In genomic region chr16:46971271-46971670, GRCh38 we compare ENCODE assay signal across 13 cellular contexts. TPM values are rescaled to one million over a fixed set of nuclear protein-coding genes. Genes with fewer than 3 reads are reported as not detected.
DNase-seq lines count a peak whose midpoint lies in the region; ATAC-seq and TF ChIP-seq lines count a peak whose summit lies in the region.
"Had no signal": no experiment of that assay in that cellular context is flagged by ENCODE, and none has a peak within 500 bp of the region (broad histone marks: within the 10 kb centered on the region; RNA-seq: fewer than 3 reads in every experiment).

No MANE protein-coding gene starts in this region.

- H3K4me3 Mint-ChIP-seq in CD8-positive, alpha-beta T cell: peak overlapping the region; percentile 49
- H3K4me3 Mint-ChIP-seq in activated T-helper 17 cell treated with anti-CD3 and anti-CD28 coated beads, Interleukin-2, amount 50 U/mL, for 72 hours: peak overlapping the region; percentile 91
- peak overlapping the region; percentile 65 for H3K4me3 Mint-ChIP-seq in natural killer cell

- H3K27me3 ChIP-seq in CD8-positive, alpha-beta T cell (ENCODE audit: insufficient read depth, low read length): no peaks in the 10 kb centered on the region
- H3K27me3 ChIP-seq in dorsolateral prefrontal cortex: no peaks in the 10 kb centered on the region
- H3K27me3 ChIP-seq: gastrocnemius medialis, MG63 had no signal

- CTCF ChIA-PET in CD8-positive, alpha-beta T cell (lab: Charles Lee): interaction anchor here (0.6 to 1.2 kb wide), 4 partner anchors 14 to 1612 kb away, joined by 3 to 7 read pairs (median 3); no protein-coding TSS in a partner anchor

- peaks cover 64% of the 10 kb centered on the region for H3K4me1 Mint-ChIP-seq in CD8-positive, alpha-beta T cell (ENCODE audit: low read depth)
- peaks cover 24% of the 10 kb centered on the region for H3K4me1 Mint-ChIP-seq in activated T-helper 17 cell treated with anti-CD3 and anti-CD28 coated beads, Interleukin-2, amount 50 U/mL, for 72 hours
- peaks cover 33 to 41% of the 10 kb centered on the region in 2 donors for H3K4me1 Mint-ChIP-seq in natural killer cell

- no peak overlapping the region for H3K27ac ChIP-seq in CD8-positive, alpha-beta T cell (ENCODE audit: low read depth, low read length)
- H3K27ac ChIP-seq in dorsolateral prefrontal cortex: no peak overlapping the region
- H3K27ac ChIP-seq: thoracic aorta had no signal

- no peak for DNase-seq in CD8-positive, alpha-beta T cell
- DNase-seq in HFF-Myc (ENCODE audit: extremely low read depth, low read depth) (no peak), natural killer cell (no peak), NCI-H345 (lab: John Stamatoyannopoulos, UW) (no peak), dorsolateral prefrontal cortex (no peak)
- DNase-seq: activated CD4-positive, alpha-beta T cell treated with anti-CD3 and anti-CD28 coated beads, Interleukin-2, amount 50 U/mL, for 4 hours; aorta; gastrocnemius medialis; MG63; NCI-H2171 had no signal

- H3K36me3 Mint-ChIP-seq in CD8-positive, alpha-beta T cell: peaks cover 53% of the 10 kb centered on the region
- peaks cover 82% of the 10 kb centered on the region for H3K36me3 Mint-ChIP-seq in activated T-helper 17 cell treated with anti-CD3 and anti-CD28 coated beads, Interleukin-2, amount 50 U/mL, for 72 hours (ENCODE audit: low read depth)
- peaks cover 13% of the 10 kb centered on the region for H3K36me3 Mint-ChIP-seq in natural killer cell

- POLR2A ChIA-PET in CD8-positive, alpha-beta T cell (lab: Charles Lee): interaction anchor here (1.2 kb wide), 1 partner anchor 8 kb away, joined by 3 read pairs; no protein-coding TSS in a partner anchor

- intact Hi-C loops in CD8-positive, alpha-beta T cell (cut with DNase I, micrococcal nuclease): loop anchor here (5.0 to 10.0 kb wide), 6 partner anchors 171 to 1641 kb away; partner anchors contain the start of genes N4BP1 (in 2 of the 2), NETO2 (in 2 of the 2), ITFG1 (in 1 of the 2) and PHKB (in 1 of the 2)
- intact Hi-C loops in natural killer cell (cut with micrococcal nuclease): no loop called here
- intact Hi-C loops in dorsolateral prefrontal cortex (cut with DNase I): no loop called here

- H3K27ac Mint-ChIP-seq in CD8-positive, alpha-beta T cell: peak overlapping the region; percentile 82
- H3K27ac Mint-ChIP-seq in activated T-helper 17 cell treated with anti-CD3 and anti-CD28 coated beads, Interleukin-2, amount 50 U/mL, for 72 hours: peak overlapping the region; percentile 11
- H3K27ac Mint-ChIP-seq in natural killer cell: peak overlapping the region; percentile 36 to 98

- H3K9me3 ChIP-seq in CD8-positive, alpha-beta T cell (ENCODE audit: low read length): no peaks in the 10 kb centered on the region
- H3K9me3 ChIP-seq: gastrocnemius medialis, MG63, thoracic aorta had no signal

- no peak for ATAC-seq in CD8-positive, alpha-beta T cell
- ATAC-seq in activated T-helper 17 cell treated with anti-CD3 and anti-CD28 coated beads, Interleukin-2, amount 50 U/mL, for 72 hours (replicated peaks): no peak
- no peak for ATAC-seq in natural killer cell
- ATAC-seq in HG03139 (IDR thresholded peaks at IDR 0.05; ENCODE audit: unreplicated experiment): no peak
- ATAC-seq: gastrocnemius medialis had no signal

- H3K36me3 ChIP-seq in CD8-positive, alpha-beta T cell (ENCODE audit: insufficient read depth, low read length): peaks cover 42% of the 10 kb centered on the region

- H3K4me3 ChIP-seq in CD8-positive, alpha-beta T cell (ENCODE audit: low read depth, low read length): no peak overlapping the region
- H3K4me3 ChIP-seq in HFF-Myc (replicated peaks; ENCODE audit: low read depth, low read length): peak overlapping the region; percentile 85; the same call in 1 of the 2 replicates
- H3K4me3 ChIP-seq in dorsolateral prefrontal cortex: peak overlapping the region in 26 of 59 donors; percentile 8 to 97 (median 90)

- no peaks in the 10 kb centered on the region for H3K27me3 Mint-ChIP-seq in CD8-positive, alpha-beta T cell (ENCODE audit: low read depth)
- no peaks in the 10 kb centered on the region for H3K27me3 Mint-ChIP-seq in activated T-helper 17 cell treated with anti-CD3 and anti-CD28 coated beads, Interleukin-2, amount 50 U/mL, for 72 hours
- H3K27me3 Mint-ChIP-seq in natural killer cell (ENCODE audit: low read depth in 2 of 2): no peaks in the 10 kb centered on the region

- TF ChIP-seq CTCF in CD8-positive, alpha-beta T cell (IDR thresholded peaks at IDR 0.05): no peak
- no peak for TF ChIP-seq CTCF in HFF-Myc (IDR thresholded peaks at IDR 0.05; ENCODE audit: low read depth, low read length, missing control alignments)
- no peak for TF ChIP-seq CTCF in natural killer cell (IDR thresholded peaks at IDR 0.05)
- TF ChIP-seq CTCF in dorsolateral prefrontal cortex (IDR thresholded peaks at IDR 0.05 in 54 of 56, conservative IDR thresholded peaks at IDR 0.05 in 2 of 56; ENCODE audit: low read depth in 1 of 56, partially characterized antibody in 56 of 56): no peak

- no peaks in the 10 kb centered on the region for H3K9me3 Mint-ChIP-seq in CD8-positive, alpha-beta T cell
- H3K9me3 Mint-ChIP-seq in activated T-helper 17 cell treated with anti-CD3 and anti-CD28 coated beads, Interleukin-2, amount 50 U/mL, for 72 hours: no peaks in the 10 kb centered on the region
- H3K9me3 Mint-ChIP-seq in natural killer cell: no peaks in the 10 kb centered on the region

- H3K4me1 ChIP-seq in CD8-positive, alpha-beta T cell (ENCODE audit: insufficient read depth, low read length): peaks cover 45% of the 10 kb centered on the region

RNA-seq across cellular contexts. Expression of gene DNAJA2, which starts 2.2 kb away (rescaled TPM):
- 10 to 100 TPM; 82.8 to 83.1 TPM for total RNA-seq in CD8-positive, alpha-beta T cell
- total RNA-seq in activated T-helper 17 cell treated with anti-CD3 and anti-CD28 coated beads, Interleukin-2, amount 50 U/mL, for 72 hours: 10 to 100 TPM; 46.2 to 77.9 TPM
- 10 to 100 TPM; 71.8 to 83.2 (median 74.5) TPM for total RNA-seq in natural killer cell
- total RNA-seq in dorsolateral prefrontal cortex: 100 to 1,000 TPM in 6 of 120 experiments, 10 to 100 TPM in 114; 40.9 to 103 (median 76.2) TPM

Comparison
In these comparisons a context has a peak if more than half of its experiments do, and no peak if none do; other contexts are left out.
1. H3K27ac Mint-ChIP-seq: peak in every context shown above with its lines; median percentile 82 in CD8-positive, alpha-beta T cell; 67 in natural killer cell; 11 in activated T-helper 17 cell treated with anti-CD3 and anti-CD28 coated beads, Interleukin-2, amount 50 U/mL, for 72 hours.
2. intact Hi-C loops: an anchor here in CD8-positive, alpha-beta T cell (5.0 to 10.0 kb wide); none called in natural killer cell and dorsolateral prefrontal cortex.